In genomic region chr18:55446996-55447671, GRCh38 we compare ENCODE assay signal across 20 cellular contexts.
"Had no signal": no experiment of that assay in that cellular context is flagged by ENCODE, and none has a peak within 500 bp of the region (broad histone marks: within the 10 kb centered on the region; RNA-seq: fewer than 3 reads in every experiment).

No MANE protein-coding gene starts in this region.

- H3K36me3 ChIP-seq: neutrophil, right lobe of liver, stomach, thoracic aorta had no signal

- H3K4me3 Mint-ChIP-seq: naive thymus-derived CD8-positive, alpha-beta T cell had no signal

- DNase-seq: effector CD4-positive, alpha-beta T cell; foreskin melanocyte; head of caudate nucleus; left colon; left ventricle myocardium superior; mesendoderm; naive thymus-derived CD8-positive, alpha-beta T cell; psoas muscle; retina; right lobe of liver; stimulated activated CD4-positive, alpha-beta T cell treated with anti-CD3 and anti-CD28 coated beads, Interleukin-1b, Interleukin-23, amount 100 ng/mL, for 48 hours; stimulated activated CD4-positive, alpha-beta T cell treated with anti-CD3 and anti-CD28 coated beads, Interleukin-4, amount 100 ng/mL, for 24 hours; stimulated activated naive CD4-positive, alpha-beta T cell; stomach; substantia nigra; trophoblast cell had no signal

- H3K27ac ChIP-seq: coronary artery, hepatocyte, neutrophil, psoas muscle, right lobe of liver, stomach, thoracic aorta had no signal

- H3K27ac Mint-ChIP-seq: naive thymus-derived CD8-positive, alpha-beta T cell had no signal

- H3K4me1 ChIP-seq: right lobe of liver had no signal

- ATAC-seq: left colon; left ventricle myocardium superior; naive thymus-derived CD8-positive, alpha-beta T cell; psoas muscle had no signal

- H3K4me3 ChIP-seq: coronary artery, hepatocyte, psoas muscle, right lobe of liver, stomach, thoracic aorta had no signal

- H3K9me3 ChIP-seq: neutrophil, right lobe of liver, thoracic aorta had no signal

- H3K27me3 ChIP-seq: hepatocyte, neutrophil, right lobe of liver, stomach had no signal
